1 cellular context compared by ENCODE assay signal in the genomic region with DNA sequence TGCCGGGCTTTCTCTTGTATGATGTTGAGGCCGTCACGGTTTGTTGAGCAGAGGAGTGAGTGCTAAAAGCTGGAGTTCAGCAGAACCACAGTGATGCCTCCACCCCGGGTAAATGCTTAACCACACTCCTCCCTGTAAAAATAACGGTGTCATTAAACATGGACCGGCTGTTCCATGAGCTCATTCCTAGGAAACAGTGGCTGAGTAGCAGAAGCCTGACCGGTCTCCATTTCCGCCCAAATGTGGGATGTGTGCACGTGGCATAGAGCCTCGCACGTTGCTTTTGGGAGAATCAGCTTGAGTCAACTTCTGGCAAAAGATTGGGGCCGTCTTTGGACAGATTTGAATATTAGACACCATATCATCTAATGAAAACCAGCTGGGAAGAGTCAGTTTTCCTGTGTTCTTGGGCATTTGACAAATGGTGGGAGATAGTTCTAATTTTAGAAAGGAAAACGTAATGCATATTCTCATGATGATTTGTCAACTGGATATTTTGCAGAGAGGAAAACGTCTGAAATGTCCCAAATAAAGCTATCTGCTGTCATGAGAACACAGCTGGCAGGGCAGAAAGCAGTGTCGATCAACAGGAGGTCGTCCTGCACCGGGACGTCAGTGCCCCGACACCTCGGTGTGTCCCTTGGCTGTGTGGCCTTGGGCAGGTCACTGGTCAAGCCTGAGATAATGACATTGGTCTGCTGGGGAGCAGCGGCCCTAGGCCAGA.
TF ChIP-seq lines count a peak whose summit lies in the region.

No MANE protein-coding gene starts in this region.

TF ChIP-seq in HepG2, 621 proteins besides CTCF, POLR2A, EP300 and RAD21 (continued from another document and continues in another):
- TF ChIP-seq, protein P1, sequence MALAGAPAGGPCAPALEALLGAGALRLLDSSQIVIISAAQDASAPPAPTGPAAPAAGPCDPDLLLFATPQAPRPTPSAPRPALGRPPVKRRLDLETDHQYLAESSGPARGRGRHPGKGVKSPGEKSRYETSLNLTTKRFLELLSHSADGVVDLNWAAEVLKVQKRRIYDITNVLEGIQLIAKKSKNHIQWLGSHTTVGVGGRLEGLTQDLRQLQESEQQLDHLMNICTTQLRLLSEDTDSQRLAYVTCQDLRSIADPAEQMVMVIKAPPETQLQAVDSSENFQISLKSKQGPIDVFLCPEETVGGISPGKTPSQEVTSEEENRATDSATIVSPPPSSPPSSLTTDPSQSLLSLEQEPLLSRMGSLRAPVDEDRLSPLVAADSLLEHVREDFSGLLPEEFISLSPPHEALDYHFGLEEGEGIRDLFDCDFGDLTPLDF (CRISPR knock-in tag; IDR thresholded peaks at IDR 0.05), result peak; percentile 59; the same call in 1 of the 2 replicates
- peak; percentile 66; the same call in 1 of the 2 replicates for TF ChIP-seq HDAC2 (CRISPR knock-in tag; IDR thresholded peaks at IDR 0.05)
- no peak for TF ChIP-seq FOXA1 (IDR thresholded peaks at IDR 0.05)
- 0 out of 2 replicates have a peak, but pooled peaks have one; percentile 11 for TF ChIP-seq FOXA1 (CRISPR knock-in tag; IDR thresholded peaks at IDR 0.05)
- no peak; the same call in 1 of the 2 replicates for TF ChIP-seq SP5 (CRISPR knock-in tag; IDR thresholded peaks at IDR 0.05; ENCODE audit: borderline replicate concordance, low read depth)
- TF ChIP-seq LCORL (IDR thresholded peaks at IDR 0.05), result no peak
- peak; percentile 77; the same call in 1 of the 2 replicates for TF ChIP-seq LCORL (CRISPR knock-in tag; IDR thresholded peaks at IDR 0.05)
- TF ChIP-seq CBX2 (IDR thresholded peaks at IDR 0.05; ENCODE audit: low read depth, low read length), result no peak
- no peak for TF ChIP-seq CBX2 (CRISPR knock-in tag; IDR thresholded peaks at IDR 0.05; ENCODE audit: low read depth)
- TF ChIP-seq HOXD1 (CRISPR knock-in tag; IDR thresholded peaks at IDR 0.05), result no peak
- 0 out of 2 replicates have a peak, but pooled peaks have one; percentile 41 for TF ChIP-seq THYN1 (CRISPR knock-in tag; IDR thresholded peaks at IDR 0.05; ENCODE audit: borderline replicate concordance, low read depth)
- TF ChIP-seq ZNF292 (CRISPR knock-in tag; IDR thresholded peaks at IDR 0.05; ENCODE audit: borderline replicate concordance, low read depth), result peak; percentile 50; the same call in 1 of the 2 replicates
- no peak for TF ChIP-seq TBX3 (IDR thresholded peaks at IDR 0.05; ENCODE audit: borderline replicate concordance)
- TF ChIP-seq HES4 (CRISPR knock-in tag; IDR thresholded peaks at IDR 0.05; ENCODE audit: borderline replicate concordance), result no peak
- TF ChIP-seq ZNF549 (CRISPR knock-in tag; IDR thresholded peaks at IDR 0.05), result no peak
- peak; percentile 39; the same call in 1 of the 2 replicates for TF ChIP-seq IRF2 (CRISPR knock-in tag; IDR thresholded peaks at IDR 0.05)
- TF ChIP-seq, protein P2, sequence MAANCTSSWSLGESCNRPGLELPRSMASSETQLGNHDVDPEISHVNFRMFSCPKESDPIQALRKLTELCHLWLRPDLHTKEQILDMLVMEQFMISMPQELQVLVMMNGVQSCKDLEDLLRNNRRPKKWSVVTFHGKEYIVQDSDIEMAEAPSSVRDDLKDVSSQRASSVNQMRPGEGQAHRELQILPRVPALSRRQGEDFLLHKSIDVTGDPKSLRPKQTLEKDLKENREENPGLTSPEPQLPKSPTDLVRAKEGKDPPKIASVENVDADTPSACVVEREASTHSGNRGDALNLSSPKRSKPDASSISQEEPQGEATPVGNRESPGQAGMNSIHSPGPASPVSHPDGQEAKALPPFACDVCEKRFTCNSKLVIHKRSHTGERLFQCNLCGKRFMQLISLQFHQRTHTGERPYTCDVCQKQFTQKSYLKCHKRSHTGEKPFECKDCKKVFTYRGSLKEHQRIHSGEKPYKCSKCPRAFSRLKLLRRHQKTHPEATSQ (CRISPR knock-in tag; IDR thresholded peaks at IDR 0.05; ENCODE audit: borderline replicate concordance), result peak; percentile 67; the same call in 1 of the 2 replicates
- no peak for TF ChIP-seq ZNF124 (CRISPR knock-in tag; IDR thresholded peaks at IDR 0.05)
- TF ChIP-seq, protein P3, sequence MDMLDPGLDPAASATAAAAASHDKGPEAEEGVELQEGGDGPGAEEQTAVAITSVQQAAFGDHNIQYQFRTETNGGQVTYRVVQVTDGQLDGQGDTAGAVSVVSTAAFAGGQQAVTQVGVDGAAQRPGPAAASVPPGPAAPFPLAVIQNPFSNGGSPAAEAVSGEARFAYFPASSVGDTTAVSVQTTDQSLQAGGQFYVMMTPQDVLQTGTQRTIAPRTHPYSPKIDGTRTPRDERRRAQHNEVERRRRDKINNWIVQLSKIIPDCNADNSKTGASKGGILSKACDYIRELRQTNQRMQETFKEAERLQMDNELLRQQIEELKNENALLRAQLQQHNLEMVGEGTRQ (IDR thresholded peaks at IDR 0.05; ENCODE audit: low read depth, low read length), result no peak
- TF ChIP-seq, protein P3 (CRISPR knock-in tag; IDR thresholded peaks at IDR 0.05; ENCODE audit: borderline replicate concordance), result no peak
- TF ChIP-seq, protein P4, sequence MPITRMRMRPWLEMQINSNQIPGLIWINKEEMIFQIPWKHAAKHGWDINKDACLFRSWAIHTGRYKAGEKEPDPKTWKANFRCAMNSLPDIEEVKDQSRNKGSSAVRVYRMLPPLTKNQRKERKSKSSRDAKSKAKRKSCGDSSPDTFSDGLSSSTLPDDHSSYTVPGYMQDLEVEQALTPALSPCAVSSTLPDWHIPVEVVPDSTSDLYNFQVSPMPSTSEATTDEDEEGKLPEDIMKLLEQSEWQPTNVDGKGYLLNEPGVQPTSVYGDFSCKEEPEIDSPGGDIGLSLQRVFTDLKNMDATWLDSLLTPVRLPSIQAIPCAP (CRISPR knock-in tag; IDR thresholded peaks at IDR 0.05; ENCODE audit: low read depth), result no peak
- TF ChIP-seq HMGA1 (CRISPR knock-in tag; conservative IDR thresholded peaks at IDR 0.05), result no peak
- TF ChIP-seq, protein P5, sequence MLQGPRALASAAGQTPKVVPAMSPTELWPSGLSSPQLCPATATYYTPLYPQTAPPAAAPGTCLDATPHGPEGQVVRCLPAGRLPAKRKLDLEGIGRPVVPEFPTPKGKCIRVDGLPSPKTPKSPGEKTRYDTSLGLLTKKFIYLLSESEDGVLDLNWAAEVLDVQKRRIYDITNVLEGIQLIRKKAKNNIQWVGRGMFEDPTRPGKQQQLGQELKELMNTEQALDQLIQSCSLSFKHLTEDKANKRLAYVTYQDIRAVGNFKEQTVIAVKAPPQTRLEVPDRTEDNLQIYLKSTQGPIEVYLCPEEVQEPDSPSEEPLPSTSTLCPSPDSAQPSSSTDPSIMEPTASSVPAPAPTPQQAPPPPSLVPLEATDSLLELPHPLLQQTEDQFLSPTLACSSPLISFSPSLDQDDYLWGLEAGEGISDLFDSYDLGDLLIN (CRISPR knock-in tag; IDR thresholded peaks at IDR 0.05; ENCODE audit: borderline replicate concordance), result no peak
- TF ChIP-seq, protein P6, sequence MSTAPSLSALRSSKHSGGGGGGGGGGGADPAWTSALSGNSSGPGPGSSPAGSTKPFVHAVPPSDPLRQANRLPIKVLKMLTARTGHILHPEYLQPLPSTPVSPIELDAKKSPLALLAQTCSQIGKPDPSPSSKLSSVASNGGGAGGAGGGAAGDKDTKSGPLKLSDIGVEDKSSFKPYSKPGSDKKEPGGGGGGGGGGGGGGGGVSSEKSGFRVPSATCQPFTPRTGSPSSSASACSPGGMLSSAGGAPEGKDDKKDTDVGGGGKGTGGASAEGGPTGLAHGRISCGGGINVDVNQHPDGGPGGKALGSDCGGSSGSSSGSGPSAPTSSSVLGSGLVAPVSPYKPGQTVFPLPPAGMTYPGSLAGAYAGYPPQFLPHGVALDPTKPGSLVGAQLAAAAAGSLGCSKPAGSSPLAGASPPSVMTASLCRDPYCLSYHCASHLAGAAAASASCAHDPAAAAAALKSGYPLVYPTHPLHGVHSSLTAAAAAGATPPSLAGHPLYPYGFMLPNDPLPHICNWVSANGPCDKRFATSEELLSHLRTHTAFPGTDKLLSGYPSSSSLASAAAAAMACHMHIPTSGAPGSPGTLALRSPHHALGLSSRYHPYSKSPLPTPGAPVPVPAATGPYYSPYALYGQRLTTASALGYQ (CRISPR knock-in tag; IDR thresholded peaks at IDR 0.05), result no peak
- no peak for TF ChIP-seq GATA4 (IDR thresholded peaks at IDR 0.05; ENCODE audit: borderline replicate concordance, low read depth)
- TF ChIP-seq, protein P7, sequence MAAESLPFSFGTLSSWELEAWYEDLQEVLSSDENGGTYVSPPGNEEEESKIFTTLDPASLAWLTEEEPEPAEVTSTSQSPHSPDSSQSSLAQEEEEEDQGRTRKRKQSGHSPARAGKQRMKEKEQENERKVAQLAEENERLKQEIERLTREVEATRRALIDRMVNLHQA (CRISPR knock-in tag; IDR thresholded peaks at IDR 0.05), result no peak
- TF ChIP-seq KMT2A (CRISPR knock-in tag; IDR thresholded peaks at IDR 0.05), result peak; percentile 60; the same call in 1 of the 2 replicates
- TF ChIP-seq REL (CRISPR knock-in tag; conservative IDR thresholded peaks at IDR 0.05), result no peak
- TF ChIP-seq NCOR1 (IDR thresholded peaks at IDR 0.05; ENCODE audit: borderline replicate concordance, low read length), result 0 out of 2 replicates have a peak, but pooled peaks have one; percentile 30
- no peak for TF ChIP-seq KDM4B (CRISPR knock-in tag; IDR thresholded peaks at IDR 0.05)
- no peak; the same call in 1 of the 2 replicates for TF ChIP-seq ZNF274 (CRISPR knock-in tag; IDR thresholded peaks at IDR 0.05)
- no peak for TF ChIP-seq PAX8 (CRISPR knock-in tag; IDR thresholded peaks at IDR 0.05; ENCODE audit: borderline replicate concordance)
- TF ChIP-seq, protein P8, sequence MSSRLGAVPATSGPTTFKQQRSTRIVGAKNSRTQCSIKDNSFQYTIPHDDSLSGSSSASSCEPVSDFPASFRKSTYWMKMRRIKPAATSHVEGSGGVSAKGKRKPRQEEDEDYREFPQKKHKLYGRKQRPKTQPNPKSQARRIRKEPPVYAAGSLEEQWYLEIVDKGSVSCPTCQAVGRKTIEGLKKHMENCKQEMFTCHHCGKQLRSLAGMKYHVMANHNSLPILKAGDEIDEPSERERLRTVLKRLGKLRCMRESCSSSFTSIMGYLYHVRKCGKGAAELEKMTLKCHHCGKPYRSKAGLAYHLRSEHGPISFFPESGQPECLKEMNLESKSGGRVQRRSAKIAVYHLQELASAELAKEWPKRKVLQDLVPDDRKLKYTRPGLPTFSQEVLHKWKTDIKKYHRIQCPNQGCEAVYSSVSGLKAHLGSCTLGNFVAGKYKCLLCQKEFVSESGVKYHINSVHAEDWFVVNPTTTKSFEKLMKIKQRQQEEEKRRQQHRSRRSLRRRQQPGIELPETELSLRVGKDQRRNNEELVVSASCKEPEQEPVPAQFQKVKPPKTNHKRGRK (CRISPR knock-in tag; IDR thresholded peaks at IDR 0.05), result no peak
- TF ChIP-seq, protein P9, sequence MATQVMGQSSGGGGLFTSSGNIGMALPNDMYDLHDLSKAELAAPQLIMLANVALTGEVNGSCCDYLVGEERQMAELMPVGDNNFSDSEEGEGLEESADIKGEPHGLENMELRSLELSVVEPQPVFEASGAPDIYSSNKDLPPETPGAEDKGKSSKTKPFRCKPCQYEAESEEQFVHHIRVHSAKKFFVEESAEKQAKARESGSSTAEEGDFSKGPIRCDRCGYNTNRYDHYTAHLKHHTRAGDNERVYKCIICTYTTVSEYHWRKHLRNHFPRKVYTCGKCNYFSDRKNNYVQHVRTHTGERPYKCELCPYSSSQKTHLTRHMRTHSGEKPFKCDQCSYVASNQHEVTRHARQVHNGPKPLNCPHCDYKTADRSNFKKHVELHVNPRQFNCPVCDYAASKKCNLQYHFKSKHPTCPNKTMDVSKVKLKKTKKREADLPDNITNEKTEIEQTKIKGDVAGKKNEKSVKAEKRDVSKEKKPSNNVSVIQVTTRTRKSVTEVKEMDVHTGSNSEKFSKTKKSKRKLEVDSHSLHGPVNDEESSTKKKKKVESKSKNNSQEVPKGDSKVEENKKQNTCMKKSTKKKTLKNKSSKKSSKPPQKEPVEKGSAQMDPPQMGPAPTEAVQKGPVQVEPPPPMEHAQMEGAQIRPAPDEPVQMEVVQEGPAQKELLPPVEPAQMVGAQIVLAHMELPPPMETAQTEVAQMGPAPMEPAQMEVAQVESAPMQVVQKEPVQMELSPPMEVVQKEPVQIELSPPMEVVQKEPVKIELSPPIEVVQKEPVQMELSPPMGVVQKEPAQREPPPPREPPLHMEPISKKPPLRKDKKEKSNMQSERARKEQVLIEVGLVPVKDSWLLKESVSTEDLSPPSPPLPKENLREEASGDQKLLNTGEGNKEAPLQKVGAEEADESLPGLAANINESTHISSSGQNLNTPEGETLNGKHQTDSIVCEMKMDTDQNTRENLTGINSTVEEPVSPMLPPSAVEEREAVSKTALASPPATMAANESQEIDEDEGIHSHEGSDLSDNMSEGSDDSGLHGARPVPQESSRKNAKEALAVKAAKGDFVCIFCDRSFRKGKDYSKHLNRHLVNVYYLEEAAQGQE (IDR thresholded peaks at IDR 0.05; ENCODE audit: borderline replicate concordance in 1 of 2, low read depth in 1 of 2, low read length in 2 of 2), result 0 out of 4 replicates have a peak, but pooled peaks of 1 of the 2 experiments have one; percentile 24
- TF ChIP-seq RXRA (CRISPR knock-in tag; IDR thresholded peaks at IDR 0.05), result no peak
- TF ChIP-seq PRMT3 (CRISPR knock-in tag; IDR thresholded peaks at IDR 0.05; ENCODE audit: borderline replicate concordance, low read depth), result no peak
- TF ChIP-seq SMC3 (IDR thresholded peaks at IDR 0.05; ENCODE audit: low read length), result 0 out of 2 replicates have a peak, but pooled peaks have one; percentile 18
- no peak for TF ChIP-seq SIX1 (CRISPR knock-in tag; IDR thresholded peaks at IDR 0.05; ENCODE audit: borderline replicate concordance)
- no peak for TF ChIP-seq ZNF235 (CRISPR knock-in tag; IDR thresholded peaks at IDR 0.05; ENCODE audit: borderline replicate concordance)
- TF ChIP-seq NCOA5 (CRISPR knock-in tag; IDR thresholded peaks at IDR 0.05), result no peak
- TF ChIP-seq BCL6 (CRISPR knock-in tag; IDR thresholded peaks at IDR 0.05), result peak; percentile 46; the same call in 1 of the 2 replicates
- TF ChIP-seq, protein P10, sequence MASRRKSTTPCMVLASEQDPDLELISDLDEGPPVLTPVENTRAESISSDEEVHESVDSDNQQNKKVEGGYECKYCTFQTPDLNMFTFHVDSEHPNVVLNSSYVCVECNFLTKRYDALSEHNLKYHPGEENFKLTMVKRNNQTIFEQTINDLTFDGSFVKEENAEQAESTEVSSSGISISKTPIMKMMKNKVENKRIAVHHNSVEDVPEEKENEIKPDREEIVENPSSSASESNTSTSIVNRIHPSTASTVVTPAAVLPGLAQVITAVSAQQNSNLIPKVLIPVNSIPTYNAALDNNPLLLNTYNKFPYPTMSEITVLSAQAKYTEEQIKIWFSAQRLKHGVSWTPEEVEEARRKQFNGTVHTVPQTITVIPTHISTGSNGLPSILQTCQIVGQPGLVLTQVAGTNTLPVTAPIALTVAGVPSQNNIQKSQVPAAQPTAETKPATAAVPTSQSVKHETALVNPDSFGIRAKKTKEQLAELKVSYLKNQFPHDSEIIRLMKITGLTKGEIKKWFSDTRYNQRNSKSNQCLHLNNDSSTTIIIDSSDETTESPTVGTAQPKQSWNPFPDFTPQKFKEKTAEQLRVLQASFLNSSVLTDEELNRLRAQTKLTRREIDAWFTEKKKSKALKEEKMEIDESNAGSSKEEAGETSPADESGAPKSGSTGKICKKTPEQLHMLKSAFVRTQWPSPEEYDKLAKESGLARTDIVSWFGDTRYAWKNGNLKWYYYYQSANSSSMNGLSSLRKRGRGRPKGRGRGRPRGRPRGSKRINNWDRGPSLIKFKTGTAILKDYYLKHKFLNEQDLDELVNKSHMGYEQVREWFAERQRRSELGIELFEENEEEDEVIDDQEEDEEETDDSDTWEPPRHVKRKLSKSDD (CRISPR knock-in tag; IDR thresholded peaks at IDR 0.05; ENCODE audit: low read depth), result no peak
